In the genomic region with DNA sequence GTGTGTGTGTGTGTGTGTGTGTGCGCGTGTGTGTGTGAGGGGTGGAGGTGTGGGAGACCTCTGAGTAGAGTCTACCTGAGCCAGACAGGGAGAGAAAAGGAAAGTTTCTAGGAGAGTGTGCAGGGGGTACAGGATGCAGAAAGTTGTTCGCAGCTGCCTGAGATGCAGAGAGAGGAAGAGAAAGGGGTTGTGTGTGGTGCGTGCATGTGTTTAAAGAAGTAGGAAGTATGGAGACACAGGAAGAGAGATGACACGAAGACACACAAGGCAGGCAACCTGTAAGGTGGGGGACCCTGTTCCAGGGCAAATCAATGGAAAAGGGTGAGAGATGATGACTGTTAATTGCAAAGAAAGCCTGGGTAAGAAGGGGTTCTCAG, we compare ENCODE assay signal across 15 cellular contexts. TPM values are rescaled to one million over a fixed set of nuclear protein-coding genes. Genes with fewer than 3 reads are reported as not detected.
A peak's percentile ranks its signal among the peaks of the same experiment; 100 is the strongest.
DNase-seq lines count a peak whose midpoint lies in the region; ATAC-seq and TF ChIP-seq lines count a peak whose summit lies in the region.
"Had no signal": no experiment of that assay in that cellular context is flagged by ENCODE, and none has a peak within 500 bp of the region (broad histone marks: within the 10 kb centered on the region; RNA-seq: fewer than 3 reads in every experiment).

No MANE protein-coding gene starts in this region.

- no peak for TF ChIP-seq POLR2A in uterus (IDR thresholded peaks at IDR 0.05)

- H3K36me3 Mint-ChIP-seq in activated naive CD4-positive, alpha-beta T cell treated with anti-CD3 and anti-CD28 coated beads, Interleukin-2, amount 10 ng/mL, durations not matched to agents 7 days and 5 days, result no peaks in the 10 kb centered on the region
- no peaks in the 10 kb centered on the region for H3K36me3 Mint-ChIP-seq in activated T-helper 1 cell treated with anti-CD3 and anti-CD28 coated beads, Interleukin-12 subunit alpha, Interleukin-12 subunit beta, Interleukin-2, Interleukin-4 antibody, amounts not matched to agents 30 ng/mL and 10 ng/mL and 1 ng/mL, durations not matched to agents 14 hours and 24 hours and 36 hours (ENCODE audit: low read depth)

- H3K27ac ChIP-seq in thoracic aorta (no peak overlapping the region), uterus (no peak overlapping the region)
- H3K27ac ChIP-seq: breast epithelium, transverse colon had no signal

- CTCF ChIA-PET in activated naive CD4-positive, alpha-beta T cell treated with anti-CD3 and anti-CD28 coated beads, Interleukin-2, amount 10 ng/mL, durations not matched to agents 7 days and 5 days (lab: Charles Lee), result no interaction called here

- H3K36me3 ChIP-seq in thoracic aorta (no peaks in the 10 kb centered on the region), uterus (no peaks in the 10 kb centered on the region)
- H3K36me3 ChIP-seq: breast epithelium, transverse colon had no signal

- H3K9me3 ChIP-seq in thoracic aorta (no peaks in the 10 kb centered on the region), uterus (no peaks in the 10 kb centered on the region)
- H3K9me3 ChIP-seq: breast epithelium, transverse colon had no signal

- H3K27me3 ChIP-seq in thoracic aorta (replicated peaks; ENCODE audit: insufficient read depth), result no peaks in the 10 kb centered on the region
- no peaks in the 10 kb centered on the region for H3K27me3 ChIP-seq in uterus
- H3K27me3 ChIP-seq: breast epithelium, transverse colon had no signal

- intact Hi-C loops in activated T-helper 1 cell treated with anti-CD3 and anti-CD28 coated beads, Interleukin-12 subunit alpha, Interleukin-12 subunit beta, Interleukin-2, Interleukin-4 antibody, amounts not matched to agents 30 ng/mL and 10 ng/mL and 1 ng/mL, durations not matched to agents 14 hours and 24 hours and 36 hours (cut with micrococcal nuclease), result no loop called here
- intact Hi-C loops in uterus (cut with DNase I; ENCODE audit: low total_unique reads), result no loop called here

- ATAC-seq in thoracic aorta (ENCODE audit: insufficient number of reproducible peaks, low FRiP score, low read depth) (peak; percentile 41), GM18520 (IDR thresholded peaks at IDR 0.05; ENCODE audit: unreplicated experiment) (no peak)

- H3K4me3 ChIP-seq in thoracic aorta (no peak overlapping the region), uterus (no peak overlapping the region)
- H3K4me3 ChIP-seq: breast epithelium, transverse colon had no signal

- peaks cover 36% of the 10 kb centered on the region for H3K4me1 Mint-ChIP-seq in activated naive CD4-positive, alpha-beta T cell treated with anti-CD3 and anti-CD28 coated beads, Interleukin-2, amount 10 ng/mL, durations not matched to agents 7 days and 5 days
- H3K4me1 Mint-ChIP-seq in activated T-helper 1 cell treated with anti-CD3 and anti-CD28 coated beads, Interleukin-12 subunit alpha, Interleukin-12 subunit beta, Interleukin-2, Interleukin-4 antibody, amounts not matched to agents 30 ng/mL and 10 ng/mL and 1 ng/mL, durations not matched to agents 14 hours and 24 hours and 36 hours (ENCODE audit: low read depth), result peaks cover 7% of the 10 kb centered on the region

- H3K27ac Mint-ChIP-seq in activated naive CD4-positive, alpha-beta T cell treated with anti-CD3 and anti-CD28 coated beads, Interleukin-2, amount 10 ng/mL, durations not matched to agents 7 days and 5 days, result peak overlapping the region; percentile 80
- H3K27ac Mint-ChIP-seq in activated T-helper 1 cell treated with anti-CD3 and anti-CD28 coated beads, Interleukin-12 subunit alpha, Interleukin-12 subunit beta, Interleukin-2, Interleukin-4 antibody, amounts not matched to agents 30 ng/mL and 10 ng/mL and 1 ng/mL, durations not matched to agents 14 hours and 24 hours and 36 hours, result peak overlapping the region; percentile 16

- no peaks in the 10 kb centered on the region for H3K9me3 Mint-ChIP-seq in activated naive CD4-positive, alpha-beta T cell treated with anti-CD3 and anti-CD28 coated beads, Interleukin-2, amount 10 ng/mL, durations not matched to agents 7 days and 5 days
- no peaks in the 10 kb centered on the region for H3K9me3 Mint-ChIP-seq in activated T-helper 1 cell treated with anti-CD3 and anti-CD28 coated beads, Interleukin-12 subunit alpha, Interleukin-12 subunit beta, Interleukin-2, Interleukin-4 antibody, amounts not matched to agents 30 ng/mL and 10 ng/mL and 1 ng/mL, durations not matched to agents 14 hours and 24 hours and 36 hours

- H3K4me1 ChIP-seq in thoracic aorta (ENCODE audit: control insufficient read depth in 1 of 2, low read depth in 2 of 2) (no peaks in the 10 kb centered on the region), uterus (no peaks in the 10 kb centered on the region)
- H3K4me1 ChIP-seq: breast epithelium, transverse colon had no signal

- peak; percentile 34 for DNase-seq in activated naive CD4-positive, alpha-beta T cell treated with anti-CD3 and anti-CD28 coated beads, Interleukin-2, amount 10 ng/mL, durations not matched to agents 7 days and 5 days
- no peak for DNase-seq in activated naive CD4-positive, alpha-beta T cell treated with Interleukin-2 at 50 U/mL for 16 hours
- DNase-seq in Kasumi-1 (lab: John Stamatoyannopoulos, UW) (peak; percentile 64 to 68), thoracic aorta (ENCODE audit: low spot score) (no peak), AML-193 (lab: John Stamatoyannopoulos, UW) (no peak), uterus (no peak)
- no peak for DNase-seq in activated T-helper 1 cell treated with anti-CD3 and anti-CD28 coated beads, Interleukin-12 subunit alpha, Interleukin-12 subunit beta, Interleukin-2, Interleukin-4 antibody, amounts not matched to agents 30 ng/mL and 10 ng/mL and 1 ng/mL, durations not matched to agents 14 hours and 24 hours and 36 hours (ENCODE audit: low spot score)
- DNase-seq: DMS153, MM.1S, NCI-H2171, transverse colon had no signal

- peaks cover 4% of the 10 kb centered on the region for H3K27me3 Mint-ChIP-seq in activated naive CD4-positive, alpha-beta T cell treated with anti-CD3 and anti-CD28 coated beads, Interleukin-2, amount 10 ng/mL, durations not matched to agents 7 days and 5 days
- peaks cover 6% of the 10 kb centered on the region for H3K27me3 Mint-ChIP-seq in activated T-helper 1 cell treated with anti-CD3 and anti-CD28 coated beads, Interleukin-12 subunit alpha, Interleukin-12 subunit beta, Interleukin-2, Interleukin-4 antibody, amounts not matched to agents 30 ng/mL and 10 ng/mL and 1 ng/mL, durations not matched to agents 14 hours and 24 hours and 36 hours (ENCODE audit: insufficient read depth)

- no peak overlapping the region for H3K4me3 Mint-ChIP-seq in activated naive CD4-positive, alpha-beta T cell treated with anti-CD3 and anti-CD28 coated beads, Interleukin-2, amount 10 ng/mL, durations not matched to agents 7 days and 5 days
- no peak overlapping the region for H3K4me3 Mint-ChIP-seq in activated T-helper 1 cell treated with anti-CD3 and anti-CD28 coated beads, Interleukin-12 subunit alpha, Interleukin-12 subunit beta, Interleukin-2, Interleukin-4 antibody, amounts not matched to agents 30 ng/mL and 10 ng/mL and 1 ng/mL, durations not matched to agents 14 hours and 24 hours and 36 hours

- no peak for TF ChIP-seq CTCF in thoracic aorta (IDR thresholded peaks at IDR 0.05)
- no peak for TF ChIP-seq CTCF in uterus (IDR thresholded peaks at IDR 0.05)

RNA-seq across cellular contexts. Expression of a gene that starts 52.2 kb away (rescaled TPM):
- 0.18 and 0.32 TPM in 2 replicates for total RNA-seq in activated T-helper 1 cell treated with anti-CD3 and anti-CD28 coated beads, Interleukin-12 subunit alpha, Interleukin-12 subunit beta, Interleukin-2, Interleukin-4 antibody, amounts not matched to agents 30 ng/mL and 10 ng/mL and 1 ng/mL, durations not matched to agents 14 hours and 24 hours and 36 hours
- total RNA-seq in thoracic aorta (under 1 TPM in 1 of 2 donors, not detected in 1; 0.14 TPM), uterus (1 to 10 TPM in 1 of 4 donors, under 1 TPM in 1, not detected in 2; 0.07 to 1.2 TPM)
- total RNA-seq: frontal cortex, pulmonary artery endothelial cell had no signal

Comparison
In these comparisons a context has a peak if more than half of its experiments do, and no peak if none do; other contexts are left out.
1. DNase-seq: peak in activated naive CD4-positive, alpha-beta T cell treated with anti-CD3 and anti-CD28 coated beads, Interleukin-2, amount 10 ng/mL, durations not matched to agents 7 days and 5 days (single experiment) and Kasumi-1 (2 of 2); none in activated naive CD4-positive, alpha-beta T cell treated with Interleukin-2 at 50 U/mL for 16 hours (single experiment), activated T-helper 1 cell treated with anti-CD3 and anti-CD28 coated beads, Interleukin-12 subunit alpha, Interleukin-12 subunit beta, Interleukin-2, Interleukin-4 antibody, amounts not matched to agents 30 ng/mL and 10 ng/mL and 1 ng/mL, durations not matched to agents 14 hours and 24 hours and 36 hours (single experiment), thoracic aorta (single experiment), AML-193 (0 of 2) and uterus (0 of 2).